Comparison of ENCODE assay signal across 34 cellular contexts in genomic region chrX:884091-884490, GRCh38.
"Had no signal": no experiment of that assay in that cellular context is flagged by ENCODE, and none has a peak within 500 bp of the region (broad histone marks: within the 10 kb centered on the region; RNA-seq: fewer than 3 reads in every experiment).

No MANE protein-coding gene starts in this region.

- DNase-seq: activated CD4-positive, alpha-beta memory T cell treated with anti-CD3 and anti-CD28 coated beads for 36 hours; activated CD4-positive, alpha-beta T cell treated with anti-CD3 and anti-CD28 coated beads for 36 hours; activated CD4-positive, alpha-beta T cell treated with anti-CD3 and anti-CD28 coated beads, Interleukin-2, amount 10 ng/mL, durations not matched to agents 24 days and 14 days; activated CD4-positive, CD25-positive, alpha-beta regulatory T cell; activated CD4-positive, CD25-positive, alpha-beta regulatory T cell treated with anti-CD3 and anti-CD28 coated beads, Interleukin-2, amount 50 U/mL, for 72 hours; activated CD8-positive, alpha-beta memory T cell treated with anti-CD3 and anti-CD28 coated beads, Interleukin-2, amount 10 ng/mL, durations not matched to agents 7 days and 5 days; activated CD8-positive, alpha-beta memory T cell treated with anti-CD3 and anti-CD28 coated beads, Interleukin-2, amount 50 U/mL, for 4 hours; activated CD8-positive, alpha-beta T cell treated with anti-CD3 and anti-CD28 coated beads, Interleukin-2, amount 10 ng/mL, durations not matched to agents 7 days and 5 days; activated gamma-delta T cell; activated naive CD4-positive, alpha-beta T cell treated with anti-CD3 and anti-CD28 coated beads, Interleukin-2, amount 50 U/mL, for 16 hours; activated naive CD4-positive, alpha-beta T cell treated with Interleukin-2 at 50 U/mL for 16 hours; activated T-cell treated with anti-CD3 and anti-CD28 coated beads, Interleukin-2, amount 50 U/mL, for 1 hour; activated T-cell treated with anti-CD3 and anti-CD28 coated beads, Interleukin-2, amount 50 U/mL, for 48 hours; amniotic stem cell; anterior cingulate cortex; brain microvascular endothelial cell; dorsolateral prefrontal cortex; effector memory CD4-positive, alpha-beta T cell; erythroblast; foreskin keratinocyte; gastrocnemius medialis; glutamatergic neuron; T-helper 1 cell; T-helper 17 cell; T1000; WERI-Rb-1 had no signal

- H3K9me3 ChIP-seq: gastrocnemius medialis had no signal

- H3K36me3 ChIP-seq: brain microvascular endothelial cell, esophagus muscularis mucosa, gastrocnemius medialis, WERI-Rb-1 had no signal

- H3K4me1 Mint-ChIP-seq: activated CD4-positive, alpha-beta T cell treated with anti-CD3 and anti-CD28 coated beads for 36 hours; activated CD4-positive, alpha-beta T cell treated with anti-CD3 and anti-CD28 coated beads, Interleukin-2, amount 10 ng/mL, durations not matched to agents 24 days and 14 days; activated CD8-positive, alpha-beta memory T cell treated with anti-CD3 and anti-CD28 coated beads, Interleukin-2, amount 10 ng/mL, durations not matched to agents 7 days and 5 days; central memory CD8-positive, alpha-beta T cell; T-helper 17 cell had no signal

- H3K4me3 Mint-ChIP-seq: activated CD4-positive, alpha-beta memory T cell treated with anti-CD3 and anti-CD28 coated beads for 36 hours; activated CD4-positive, alpha-beta T cell treated with anti-CD3 and anti-CD28 coated beads for 36 hours; activated CD4-positive, alpha-beta T cell treated with anti-CD3 and anti-CD28 coated beads, Interleukin-2, amount 10 ng/mL, durations not matched to agents 24 days and 14 days; activated CD8-positive, alpha-beta memory T cell treated with anti-CD3 and anti-CD28 coated beads, Interleukin-2, amount 10 ng/mL, durations not matched to agents 7 days and 5 days; activated CD8-positive, alpha-beta T cell treated with anti-CD3 and anti-CD28 coated beads, Interleukin-2, amount 10 ng/mL, durations not matched to agents 7 days and 5 days; activated naive CD8-positive, alpha-beta T cell; activated T-helper 1 cell treated with anti-CD3 and anti-CD28 coated beads, Interleukin-12 subunit alpha, Interleukin-12 subunit beta, Interleukin-2, Interleukin-4 antibody, amounts not matched to agents 30 ng/mL and 10 ng/mL and 1 ng/mL, durations not matched to agents 14 hours and 24 hours and 36 hours; central memory CD8-positive, alpha-beta T cell; dendritic cell treated with granulocyte-macrophage colony-stimulating factor and Interleukin-4, amounts not matched to agents 40 ng/mL and 50 ng/mL, for 4 days; T-helper 17 cell; T-helper 2 cell treated with Interferon-gamma antibody and Interleukin-4, amounts not matched to agents 5 μg/mL and 100 μg/mL, for 36 hours had no signal

- ATAC-seq: activated CD4-positive, alpha-beta T cell treated with anti-CD3 and anti-CD28 coated beads for 36 hours; activated CD8-positive, alpha-beta memory T cell treated with anti-CD3 and anti-CD28 coated beads, Interleukin-2, amount 10 ng/mL, durations not matched to agents 7 days and 5 days; activated CD8-positive, alpha-beta T cell treated with anti-CD3 and anti-CD28 coated beads, Interleukin-2, amount 10 ng/mL, durations not matched to agents 7 days and 5 days; foreskin keratinocyte; gastrocnemius medialis; T-helper 17 cell had no signal

- H3K27me3 ChIP-seq: brain microvascular endothelial cell, esophagus muscularis mucosa, foreskin keratinocyte, gastrocnemius medialis had no signal

- H3K4me1 ChIP-seq: esophagus muscularis mucosa, foreskin keratinocyte, gastrocnemius medialis had no signal

- H3K27ac Mint-ChIP-seq: activated CD4-positive, alpha-beta memory T cell treated with anti-CD3 and anti-CD28 coated beads for 36 hours; activated CD4-positive, alpha-beta T cell treated with anti-CD3 and anti-CD28 coated beads for 36 hours; activated CD4-positive, alpha-beta T cell treated with anti-CD3 and anti-CD28 coated beads, Interleukin-2, amount 10 ng/mL, durations not matched to agents 24 days and 14 days; activated CD8-positive, alpha-beta memory T cell treated with anti-CD3 and anti-CD28 coated beads, Interleukin-2, amount 10 ng/mL, durations not matched to agents 7 days and 5 days; activated CD8-positive, alpha-beta T cell treated with anti-CD3 and anti-CD28 coated beads, Interleukin-2, amount 10 ng/mL, durations not matched to agents 7 days and 5 days; activated naive CD8-positive, alpha-beta T cell; activated T-helper 1 cell treated with anti-CD3 and anti-CD28 coated beads, Interleukin-12 subunit alpha, Interleukin-12 subunit beta, Interleukin-2, Interleukin-4 antibody, amounts not matched to agents 30 ng/mL and 10 ng/mL and 1 ng/mL, durations not matched to agents 14 hours and 24 hours and 36 hours; activated T-helper 2 cell treated with anti-CD3 and anti-CD28 coated beads, Interferon-gamma antibody, Interleukin-2, Interleukin-4, amounts not matched to agents 10 μg/mL and 5 μg/mL and 100 μg/mL, durations not matched to agents 14 hours and 24 hours and 36 hours; dendritic cell treated with granulocyte-macrophage colony-stimulating factor and Interleukin-4, amounts not matched to agents 40 ng/mL and 50 ng/mL, for 4 days; T-helper 17 cell; T-helper 2 cell treated with Interferon-gamma antibody and Interleukin-4, amounts not matched to agents 5 μg/mL and 100 μg/mL, for 36 hours had no signal

- H3K27me3 Mint-ChIP-seq: activated CD4-positive, alpha-beta T cell treated with anti-CD3 and anti-CD28 coated beads, Interleukin-2, amount 10 ng/mL, durations not matched to agents 24 days and 14 days; activated CD8-positive, alpha-beta memory T cell treated with anti-CD3 and anti-CD28 coated beads, Interleukin-2, amount 10 ng/mL, durations not matched to agents 7 days and 5 days; central memory CD8-positive, alpha-beta T cell; T-helper 17 cell had no signal

- H3K27ac ChIP-seq: brain microvascular endothelial cell, coronary artery, dorsolateral prefrontal cortex, esophagus muscularis mucosa, foreskin keratinocyte, gastrocnemius medialis, WERI-Rb-1 had no signal

- H3K36me3 Mint-ChIP-seq: activated CD4-positive, alpha-beta memory T cell treated with anti-CD3 and anti-CD28 coated beads for 36 hours; activated CD8-positive, alpha-beta memory T cell treated with anti-CD3 and anti-CD28 coated beads, Interleukin-2, amount 10 ng/mL, durations not matched to agents 7 days and 5 days; activated naive CD8-positive, alpha-beta T cell had no signal

- H3K4me3 ChIP-seq: coronary artery, dorsolateral prefrontal cortex, esophagus muscularis mucosa, gastrocnemius medialis had no signal
